16 cellular contexts compared by ENCODE assay signal in the genomic region with DNA sequence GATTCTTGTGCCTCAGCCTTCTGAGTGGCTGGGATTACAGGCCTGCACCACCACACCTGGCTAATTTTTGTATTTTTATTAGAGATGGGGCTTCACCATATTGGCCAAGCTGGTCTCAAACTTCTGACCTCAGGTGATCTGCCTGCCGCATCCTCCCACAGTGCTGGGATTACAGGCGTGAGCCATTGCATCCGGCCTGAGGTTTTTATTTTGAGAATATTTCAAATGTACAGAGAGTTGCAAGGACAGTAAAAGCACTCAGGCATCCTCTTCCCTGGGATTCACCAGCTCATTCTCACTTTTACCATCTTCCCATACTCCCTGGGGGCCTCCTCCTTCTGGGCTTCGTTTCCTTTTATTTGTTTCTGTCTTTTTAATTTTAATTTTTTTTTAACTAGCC. TPM values are rescaled to one million over a fixed set of nuclear protein-coding genes. Genes with fewer than 3 reads are reported as not detected.
DNase-seq lines count a peak whose midpoint lies in the region; ATAC-seq and TF ChIP-seq lines count a peak whose summit lies in the region.
"Had no signal": no experiment of that assay in that cellular context is flagged by ENCODE, and none has a peak within 500 bp of the region (broad histone marks: within the 10 kb centered on the region; RNA-seq: fewer than 3 reads in every experiment).

No MANE protein-coding gene starts in this region.

- peaks cover 9 to 16% of the 10 kb centered on the region in 2 donors for H3K36me3 Mint-ChIP-seq in activated T-cell treated with anti-CD3 and anti-CD28 coated beads, Interleukin-2, amount 50 U/mL, for 72 hours (ENCODE audit: insufficient read depth in 2 of 2)
- H3K36me3 Mint-ChIP-seq in activated T-cell treated with anti-CD3 and anti-CD28 coated beads, Interleukin-2, amount 50 U/mL, for 4 hours (ENCODE audit: insufficient read depth): peaks cover 23% of the 10 kb centered on the region
- H3K36me3 Mint-ChIP-seq in activated T-helper 17 cell treated with anti-CD3 and anti-CD28 coated beads, Interleukin-2, amount 50 U/mL, for 72 hours (ENCODE audit: low read depth): peaks cover 83% of the 10 kb centered on the region
- H3K36me3 Mint-ChIP-seq in stimulated activated naive B cell treated with anti-CD40 and anti-IgM and Interleukin-4, amounts not matched to agents 10 μg/mL and 1 μg/mL and 100 μg/mL, for 72 hours: peaks cover 31 to 45% of the 10 kb centered on the region in 2 donors
- peaks cover 7 to 24% (median 11%) of the 10 kb centered on the region in 3 experiments; a peak in 6 of 7 replicates for H3K36me3 Mint-ChIP-seq in H9 (ENCODE audit: insufficient read depth in 1 of 3, low read depth in 3 of 3)

- H2BK20ac ChIP-seq in H9 (ENCODE audit: low read depth, low read length, poor library complexity, severe bottlenecking): no peak overlapping the region

- H2BK120ac ChIP-seq in H9 (ENCODE audit: low read depth, low read length, poor library complexity, severe bottlenecking): no peak overlapping the region

- H3K4me2 ChIP-seq in H9 (ENCODE audit: insufficient read depth, insufficient read length, low read length): no peak overlapping the region
- H3K4me2 ChIP-seq: hepatocyte had no signal

- peak overlapping the region; percentile 43 for H3K27ac Mint-ChIP-seq in activated T-cell treated with anti-CD3 and anti-CD28 coated beads, Interleukin-2, amount 50 U/mL, for 72 hours
- H3K27ac Mint-ChIP-seq in activated T-helper 17 cell treated with anti-CD3 and anti-CD28 coated beads, Interleukin-2, amount 50 U/mL, for 72 hours: peak overlapping the region; percentile 75
- H3K27ac Mint-ChIP-seq in stimulated activated naive B cell treated with anti-CD40 and anti-IgM and Interleukin-4, amounts not matched to agents 10 μg/mL and 1 μg/mL and 100 μg/mL, for 72 hours: peak overlapping the region; percentile 31
- H3K27ac Mint-ChIP-seq in H9: peak overlapping the region in 1 of 3 experiments; percentile 62; a peak in 1 of 7 replicates

- no peaks in the 10 kb centered on the region for H3K27me3 Mint-ChIP-seq in activated T-cell treated with anti-CD3 and anti-CD28 coated beads, Interleukin-2, amount 50 U/mL, for 72 hours (ENCODE audit: low read depth)
- no peaks in the 10 kb centered on the region for H3K27me3 Mint-ChIP-seq in activated T-cell treated with anti-CD3 and anti-CD28 coated beads, Interleukin-2, amount 50 U/mL, for 4 hours (ENCODE audit: low read depth)
- H3K27me3 Mint-ChIP-seq in activated T-helper 17 cell treated with anti-CD3 and anti-CD28 coated beads, Interleukin-2, amount 50 U/mL, for 72 hours: no peaks in the 10 kb centered on the region
- H3K27me3 Mint-ChIP-seq in stimulated activated naive B cell treated with anti-CD40 and anti-IgM and Interleukin-4, amounts not matched to agents 10 μg/mL and 1 μg/mL and 100 μg/mL, for 72 hours: no peaks in the 10 kb centered on the region
- no peaks in the 10 kb centered on the region for H3K27me3 Mint-ChIP-seq in H9 (ENCODE audit: low read depth)

- no peaks in the 10 kb centered on the region for H3K23me2 ChIP-seq in H9 (ENCODE audit: insufficient read length, low read depth, low read length, poor library complexity, severe bottlenecking)

- no peak overlapping the region for H2BK15ac ChIP-seq in H9 (ENCODE audit: low read depth, low read length)

- H2AFZ ChIP-seq in H9 (ENCODE audit: low read length): no peak overlapping the region
- H2AFZ ChIP-seq: hepatocyte had no signal

- H3K9ac ChIP-seq in H9 (ENCODE audit: extremely low read depth, insufficient read length, low read length): no peak overlapping the region

- no peak for DNase-seq in activated T-cell treated with anti-CD3 and anti-CD28 coated beads, Interleukin-2, amount 50 U/mL, for 72 hours
- DNase-seq in activated T-cell treated with anti-CD3 and anti-CD28 coated beads, Interleukin-2, amount 50 U/mL, for 4 hours: no peak
- DNase-seq in foreskin keratinocyte (no peak), AG08395 (ENCODE audit: low spot score) (no peak), H9 (no peak)
- no peak for DNase-seq in stimulated activated naive B cell treated with anti-CD40 and anti-IgM and Interleukin-4, amounts not matched to agents 10 μg/mL and 1 μg/mL and 100 μg/mL, for 72 hours
- DNase-seq: activated CD4-positive, CD25-positive, alpha-beta regulatory T cell treated with anti-CD3 and anti-CD28 coated beads, Interleukin-2, amount 50 U/mL, for 72 hours; effector CD4-positive, alpha-beta T cell; NCI-H2107; NCI-H524 treated with DMSO at 0.1 percent for 48 hours; retina; SJCRH30 had no signal

- WGBS in H9 (ENCODE audit: extremely low coverage, insufficient read length, low lambda C conversion rate): no CpG with 5 or more reads among the region's 4 CpGs

- H3K56ac ChIP-seq in H9 (ENCODE audit: insufficient read length, low read depth, low read length): no peak overlapping the region

- no peak overlapping the region for H4K8ac ChIP-seq in H9 (replicated peaks; ENCODE audit: insufficient read length, low read depth, low read length)

- no peak overlapping the region for H2BK12ac ChIP-seq in H9 (ENCODE audit: insufficient read length, low read depth, low read length)

- no peaks in the 10 kb centered on the region for H3K9me3 Mint-ChIP-seq in activated T-cell treated with anti-CD3 and anti-CD28 coated beads, Interleukin-2, amount 50 U/mL, for 72 hours
- no peaks in the 10 kb centered on the region for H3K9me3 Mint-ChIP-seq in activated T-cell treated with anti-CD3 and anti-CD28 coated beads, Interleukin-2, amount 50 U/mL, for 4 hours
- H3K9me3 Mint-ChIP-seq in activated T-helper 17 cell treated with anti-CD3 and anti-CD28 coated beads, Interleukin-2, amount 50 U/mL, for 72 hours: no peaks in the 10 kb centered on the region
- no peaks in the 10 kb centered on the region for H3K9me3 Mint-ChIP-seq in stimulated activated naive B cell treated with anti-CD40 and anti-IgM and Interleukin-4, amounts not matched to agents 10 μg/mL and 1 μg/mL and 100 μg/mL, for 72 hours
- no peaks in the 10 kb centered on the region; a peak in 1 of 5 replicates for H3K9me3 Mint-ChIP-seq in H9

- no peaks in the 10 kb centered on the region for H4K20me1 ChIP-seq in H9 (ENCODE audit: control insufficient read depth, insufficient read depth, insufficient read length)

- H3K4me1 Mint-ChIP-seq in activated T-cell treated with anti-CD3 and anti-CD28 coated beads, Interleukin-2, amount 50 U/mL, for 72 hours (ENCODE audit: low read depth): peaks cover 85% of the 10 kb centered on the region
- H3K4me1 Mint-ChIP-seq in activated T-cell treated with anti-CD3 and anti-CD28 coated beads, Interleukin-2, amount 50 U/mL, for 4 hours (ENCODE audit: low read depth): peaks cover 82% of the 10 kb centered on the region
- peaks cover 53% of the 10 kb centered on the region for H3K4me1 Mint-ChIP-seq in activated T-helper 17 cell treated with anti-CD3 and anti-CD28 coated beads, Interleukin-2, amount 50 U/mL, for 72 hours
- H3K4me1 Mint-ChIP-seq in stimulated activated naive B cell treated with anti-CD40 and anti-IgM and Interleukin-4, amounts not matched to agents 10 μg/mL and 1 μg/mL and 100 μg/mL, for 72 hours: peaks cover 41 to 68% of the 10 kb centered on the region in 2 donors
- H3K4me1 Mint-ChIP-seq in H9: peaks cover 7 to 17% of the 10 kb centered on the region in 2 experiments

- TF ChIP-seq CTCF in foreskin keratinocyte (conservative IDR thresholded peaks at IDR 0.05) (no peak), H9 (conservative IDR thresholded peaks at IDR 0.05) (no peak)

- H4K91ac ChIP-seq in H9 (ENCODE audit: insufficient read length, low read depth, low read length): no peak overlapping the region

- H3K27me3 ChIP-seq in foreskin keratinocyte (no peaks in the 10 kb centered on the region), H9 (ENCODE audit: insufficient read depth, low read length) (no peaks in the 10 kb centered on the region)
- H3K27me3 ChIP-seq: hepatocyte, neutrophil, SJCRH30 had no signal

- H3K27ac ChIP-seq in foreskin keratinocyte (peak overlapping the region; percentile 29), H9 (ENCODE audit: insufficient read length, low read depth, low read length) (no peak overlapping the region)
- H3K27ac ChIP-seq: hepatocyte, neutrophil, SJCRH30 had no signal

- H2AK5ac ChIP-seq in H9 (ENCODE audit: insufficient read length, low read length): no peak overlapping the region

- H3K79me1 ChIP-seq in H9 (ENCODE audit: insufficient read depth, low read depth, low read length, poor library complexity, severe bottlenecking): peaks cover 4% of the 10 kb centered on the region

- peaks cover 20% of the 10 kb centered on the region; the same call in 1 of the 2 replicates for H3K79me2 ChIP-seq in H9 (ENCODE audit: insufficient read depth, low read length)

- no peak overlapping the region for H2BK5ac ChIP-seq in H9 (ENCODE audit: insufficient read length, low read length)

- H3K4ac ChIP-seq in H9 (ENCODE audit: low read depth, low read length): no peak overlapping the region

- no peak overlapping the region for H3K23ac ChIP-seq in H9 (ENCODE audit: insufficient read length, low read depth, low read length)

- no peak overlapping the region for H3K4me3 Mint-ChIP-seq in activated T-cell treated with anti-CD3 and anti-CD28 coated beads, Interleukin-2, amount 50 U/mL, for 72 hours
- no peak overlapping the region for H3K4me3 Mint-ChIP-seq in activated T-cell treated with anti-CD3 and anti-CD28 coated beads, Interleukin-2, amount 50 U/mL, for 4 hours
- H3K4me3 Mint-ChIP-seq in activated T-helper 17 cell treated with anti-CD3 and anti-CD28 coated beads, Interleukin-2, amount 50 U/mL, for 72 hours: peak overlapping the region; percentile 26
- H3K4me3 Mint-ChIP-seq in stimulated activated naive B cell treated with anti-CD40 and anti-IgM and Interleukin-4, amounts not matched to agents 10 μg/mL and 1 μg/mL and 100 μg/mL, for 72 hours: no peak overlapping the region
- H3K4me3 Mint-ChIP-seq in H9: no peak overlapping the region

- no peak overlapping the region for H3T11ph ChIP-seq in H9 (ENCODE audit: low read length)

- H3K14ac ChIP-seq in H9 (ENCODE audit: insufficient read depth, low read length): no peak overlapping the region

- no peak overlapping the region for H4K5ac ChIP-seq in H9 (ENCODE audit: insufficient read length, low read depth, low read length)

- H3K9me3 ChIP-seq in H9 (ENCODE audit: control insufficient read depth, low read depth, low read length): no peaks in the 10 kb centered on the region
- H3K9me3 ChIP-seq: neutrophil, SJCRH30 had no signal

- H3K4me1 ChIP-seq in foreskin keratinocyte (peaks cover 61% of the 10 kb centered on the region), H9 (ENCODE audit: insufficient read depth, low read length) (peaks cover 3% of the 10 kb centered on the region; the same call in 1 of the 2 replicates)
- H3K4me1 ChIP-seq: SJCRH30 had no signal

- no peak for ATAC-seq in activated T-cell treated with anti-CD3 and anti-CD28 coated beads, Interleukin-2, amount 50 U/mL, for 72 hours (replicated peaks in 1 of 2)
- ATAC-seq in activated T-cell treated with anti-CD3 and anti-CD28 coated beads, Interleukin-2, amount 50 U/mL, for 4 hours: no peak
- ATAC-seq in activated T-helper 17 cell treated with anti-CD3 and anti-CD28 coated beads, Interleukin-2, amount 50 U/mL, for 72 hours (replicated peaks): no peak
- ATAC-seq in foreskin keratinocyte (no peak), HG03045 (IDR thresholded peaks at IDR 0.05; ENCODE audit: unreplicated experiment) (no peak)
- no peak for ATAC-seq in stimulated activated naive B cell treated with anti-CD40 and anti-IgM and Interleukin-4, amounts not matched to agents 10 μg/mL and 1 μg/mL and 100 μg/mL, for 72 hours (replicated peaks)

- no peak overlapping the region for H3K18ac ChIP-seq in H9 (ENCODE audit: insufficient read length, low read depth, low read length)

RNA-seq across cellular contexts. Expression of a gene that starts 12.1 kb away (rescaled TPM):
- total RNA-seq in activated T-cell treated with anti-CD3 and anti-CD28 coated beads, Interleukin-2, amount 50 U/mL, for 72 hours: 100 to 1,000 TPM; 106 to 113 TPM
- total RNA-seq in activated T-cell treated with anti-CD3 and anti-CD28 coated beads, Interleukin-2, amount 50 U/mL, for 4 hours: 10 to 100 TPM; 83.2 to 90.5 (median 84.0) TPM
- total RNA-seq in activated T-helper 17 cell treated with anti-CD3 and anti-CD28 coated beads, Interleukin-2, amount 50 U/mL, for 72 hours: 100 to 1,000 TPM; 115 to 118 TPM
- 49.3 and 61.4 TPM in 2 replicates for total RNA-seq in foreskin keratinocyte
- 60.0 and 71.4 TPM in 2 replicates for polyA plus RNA-seq in foreskin keratinocyte
- total RNA-seq in H9 (2021): 46.0 and 47.4 TPM in 2 replicates

RNA-seq across cellular contexts. Expression of a gene that starts 24.0 kb away (rescaled TPM):
- 10 to 100 TPM; 21.4 to 26.5 TPM for total RNA-seq in activated T-cell treated with anti-CD3 and anti-CD28 coated beads, Interleukin-2, amount 50 U/mL, for 72 hours
- 1 to 10 TPM; 4.6 to 5.8 (median 5.7) TPM for total RNA-seq in activated T-cell treated with anti-CD3 and anti-CD28 coated beads, Interleukin-2, amount 50 U/mL, for 4 hours
- 10 to 100 TPM; 19.3 to 22.4 TPM for total RNA-seq in activated T-helper 17 cell treated with anti-CD3 and anti-CD28 coated beads, Interleukin-2, amount 50 U/mL, for 72 hours
- total RNA-seq in foreskin keratinocyte: 12.4 and 14.3 TPM in 2 replicates
- polyA plus RNA-seq in foreskin keratinocyte: 10.7 and 12.5 TPM in 2 replicates
- total RNA-seq in H9 (2021): 11.9 and 12.7 TPM in 2 replicates
